Comparison of ENCODE assay signal across 8 cellular contexts in the genomic region with DNA sequence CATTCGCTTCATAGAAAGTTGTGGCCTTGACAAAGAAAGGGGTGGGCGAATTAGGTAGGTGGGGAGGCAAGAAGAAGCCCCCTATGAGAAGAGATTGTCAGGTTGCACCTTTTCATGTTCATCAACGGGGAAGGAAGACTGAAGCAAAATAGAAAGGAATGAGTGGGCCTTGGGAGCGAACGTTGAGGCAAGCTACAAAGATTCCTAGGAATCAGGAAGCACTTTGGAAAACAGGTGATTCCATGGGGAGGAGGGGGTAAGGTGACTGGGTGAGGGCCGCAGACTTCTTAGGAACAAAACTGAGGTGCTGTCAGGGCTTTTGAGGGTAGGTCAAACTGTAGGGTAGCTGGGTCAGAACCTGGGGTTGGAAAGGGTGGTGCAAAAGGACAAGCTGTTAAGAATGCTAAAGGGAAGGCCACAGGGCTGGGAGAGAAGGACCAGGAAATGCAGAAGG.
A peak's percentile ranks its signal among the peaks of the same experiment; 100 is the strongest.
DNase-seq lines count a peak whose midpoint lies in the region; ATAC-seq lines count a peak whose summit lies in the region.

No MANE protein-coding gene starts in this region.

- H3K27ac ChIP-seq in stomach smooth muscle (ENCODE audit: low read length) = peak overlapping the region; percentile 94

- no peaks in the 10 kb centered on the region for H3K27me3 Mint-ChIP-seq in stimulated activated naive CD8-positive, alpha-beta T cell treated with anti-CD3 and anti-CD28 coated beads, Interleukin-15, Interleukin-2, amounts not matched to agents 100 ng/mL and 50 ng/mL, for 24 hours
- no peaks in the 10 kb centered on the region for H3K27me3 Mint-ChIP-seq in activated naive CD8-positive, alpha-beta T cell treated with anti-CD3 and anti-CD28 coated beads, Interleukin-2, amount 50 U/mL, for 24 hours

- peak overlapping the region; percentile 87 to 96 for H3K4me3 ChIP-seq in stomach smooth muscle (ENCODE audit: low read length in 2 of 2)

- H3K27ac Mint-ChIP-seq in stimulated activated naive CD8-positive, alpha-beta T cell treated with anti-CD3 and anti-CD28 coated beads, Interleukin-15, Interleukin-2, amounts not matched to agents 100 ng/mL and 50 ng/mL, for 24 hours = peak overlapping the region; percentile 93
- H3K27ac Mint-ChIP-seq in activated naive CD8-positive, alpha-beta T cell treated with anti-CD3 and anti-CD28 coated beads, Interleukin-2, amount 50 U/mL, for 24 hours = peak overlapping the region; percentile 98

- H3K36me3 ChIP-seq in stomach smooth muscle (ENCODE audit: control insufficient read depth in 2 of 2, insufficient read depth in 2 of 2, low read length in 2 of 2) = peaks cover 2 to 3% of the 10 kb centered on the region in 2 donors

- DNase-seq in stimulated activated naive CD8-positive, alpha-beta T cell treated with anti-CD3 and anti-CD28 coated beads, Interleukin-15, Interleukin-2, amounts not matched to agents 100 U/mL and 50 U/mL, for 24 hours = no peak
- DNase-seq in activated naive CD8-positive, alpha-beta T cell treated with anti-CD3 and anti-CD28 coated beads, Interleukin-2, amount 50 U/mL, for 24 hours = no peak
- DNase-seq in iPS-NIHi7 (ENCODE audit: extremely low spot score) (peak; percentile 12), OCI-M2 (lab: John Stamatoyannopoulos, UW; ENCODE audit: unreplicated experiment) (no peak)
- no peak for DNase-seq in stimulated activated CD4-positive, alpha-beta T cell treated with anti-CD3 and anti-CD28 coated beads, Interleukin-4, amount 100 ng/mL, for 24 hours

- peak overlapping the region; percentile 93 for H3K4me3 Mint-ChIP-seq in stimulated activated naive CD8-positive, alpha-beta T cell treated with anti-CD3 and anti-CD28 coated beads, Interleukin-15, Interleukin-2, amounts not matched to agents 100 ng/mL and 50 ng/mL, for 24 hours
- H3K4me3 Mint-ChIP-seq in activated naive CD8-positive, alpha-beta T cell treated with anti-CD3 and anti-CD28 coated beads, Interleukin-2, amount 50 U/mL, for 24 hours = peak overlapping the region; percentile 99

- no peak for ATAC-seq in stimulated activated naive CD8-positive, alpha-beta T cell treated with anti-CD3 and anti-CD28 coated beads, Interleukin-15, Interleukin-2, amounts not matched to agents 100 U/mL and 50 U/mL, for 24 hours
- no peak for ATAC-seq in activated naive CD8-positive, alpha-beta T cell treated with anti-CD3 and anti-CD28 coated beads, Interleukin-2, amount 50 U/mL, for 24 hours
- no peak for ATAC-seq in HG03095 (IDR thresholded peaks at IDR 0.05; ENCODE audit: unreplicated experiment)

- peaks cover 29% of the 10 kb centered on the region for H3K36me3 Mint-ChIP-seq in stimulated activated naive CD8-positive, alpha-beta T cell treated with anti-CD3 and anti-CD28 coated beads, Interleukin-15, Interleukin-2, amounts not matched to agents 100 ng/mL and 50 ng/mL, for 24 hours (ENCODE audit: low read depth)
- peaks cover 8% of the 10 kb centered on the region for H3K36me3 Mint-ChIP-seq in activated naive CD8-positive, alpha-beta T cell treated with anti-CD3 and anti-CD28 coated beads, Interleukin-2, amount 50 U/mL, for 24 hours (ENCODE audit: low read depth)

- H3K9me3 Mint-ChIP-seq in stimulated activated naive CD8-positive, alpha-beta T cell treated with anti-CD3 and anti-CD28 coated beads, Interleukin-15, Interleukin-2, amounts not matched to agents 100 ng/mL and 50 ng/mL, for 24 hours = no peaks in the 10 kb centered on the region
- no peaks in the 10 kb centered on the region for H3K9me3 Mint-ChIP-seq in activated naive CD8-positive, alpha-beta T cell treated with anti-CD3 and anti-CD28 coated beads, Interleukin-2, amount 50 U/mL, for 24 hours

- peaks cover 62% of the 10 kb centered on the region for H3K4me1 Mint-ChIP-seq in stimulated activated naive CD8-positive, alpha-beta T cell treated with anti-CD3 and anti-CD28 coated beads, Interleukin-15, Interleukin-2, amounts not matched to agents 100 ng/mL and 50 ng/mL, for 24 hours (ENCODE audit: low read depth)
- peaks cover 62% of the 10 kb centered on the region for H3K4me1 Mint-ChIP-seq in activated naive CD8-positive, alpha-beta T cell treated with anti-CD3 and anti-CD28 coated beads, Interleukin-2, amount 50 U/mL, for 24 hours

- peak overlapping the region; percentile 91 to 96 for H3K9ac ChIP-seq in stomach smooth muscle (ENCODE audit: low read length in 2 of 2)

- no peaks in the 10 kb centered on the region for H3K9me3 ChIP-seq in stomach smooth muscle (ENCODE audit: control insufficient read depth in 2 of 2, low read length in 2 of 2)

- H3K4me1 ChIP-seq in stomach smooth muscle (ENCODE audit: control insufficient read depth, insufficient read depth, low read length) = peaks cover 25% of the 10 kb centered on the region

- no peaks in the 10 kb centered on the region for H3K27me3 ChIP-seq in stomach smooth muscle (ENCODE audit: control insufficient read depth in 1 of 2, insufficient read depth in 2 of 2, low read length in 2 of 2)
